10 cellular contexts compared by ENCODE assay signal in the genomic region with DNA sequence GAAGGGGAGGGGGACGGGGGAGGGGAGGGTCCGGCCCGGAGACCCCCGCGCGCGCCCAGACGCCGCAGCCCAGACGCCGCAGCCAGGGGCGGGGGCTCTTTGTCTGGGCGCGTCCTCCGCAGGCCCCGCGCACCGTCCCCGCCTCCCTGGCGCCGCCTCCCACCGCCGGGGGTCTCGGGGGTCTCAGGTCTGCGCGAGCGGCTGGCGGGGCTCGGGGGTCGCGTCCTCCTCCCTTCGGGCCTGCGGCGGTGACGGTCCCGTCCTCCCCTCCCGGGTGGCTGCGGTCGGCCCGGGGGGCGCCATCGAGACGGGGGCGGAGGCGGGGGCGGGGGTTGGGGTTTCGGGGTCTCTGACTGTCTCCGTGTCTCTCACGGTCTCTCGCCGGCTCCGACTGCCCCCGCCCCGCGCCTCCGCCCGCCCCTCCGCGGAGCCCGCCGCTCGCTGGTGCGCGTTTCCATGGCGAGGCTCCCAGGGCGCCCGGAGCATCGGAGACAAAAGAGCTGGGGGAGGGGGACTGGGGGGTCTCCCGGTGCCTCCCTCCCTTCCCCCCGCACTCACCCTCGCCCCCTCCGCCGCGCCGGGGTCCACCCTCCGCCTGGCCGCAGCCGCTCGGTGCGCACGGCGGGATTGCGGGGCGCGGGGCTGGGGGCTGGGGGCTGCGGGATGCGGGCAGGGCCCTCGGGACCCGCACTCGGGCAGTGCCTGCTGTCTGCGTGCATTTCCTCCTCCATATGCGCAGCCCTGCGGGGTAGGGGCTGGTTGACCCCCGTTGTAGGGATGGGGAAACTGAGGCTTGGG. TPM values are rescaled to one million over a fixed set of nuclear protein-coding genes. Genes with fewer than 3 reads are reported as not detected.
DNase-seq lines count a peak whose midpoint lies in the region; ATAC-seq and TF ChIP-seq lines count a peak whose summit lies in the region.
"Had no signal": no experiment of that assay in that cellular context is flagged by ENCODE, and none has a peak within 500 bp of the region (broad histone marks: within the 10 kb centered on the region; RNA-seq: fewer than 3 reads in every experiment).

No MANE protein-coding gene starts in this region.

- CTCF ChIA-PET in activated CD4-positive, alpha-beta T cell treated with anti-CD3 and anti-CD28 coated beads for 36 hours (lab: Charles Lee), result no interaction called here

- H3K9me2 ChIP-seq in hepatocyte (replicated peaks; ENCODE audit: insufficient read depth), result no peaks in the 10 kb centered on the region

- WGBS in hepatocyte (ENCODE audit: low lambda C conversion rate, missing lambda C conversion rate), result 27% methylated on average over 3 of the region's 94 CpGs
- WGBS in sigmoid colon, 2 donors, result 4 to 7% methylated on average over 93 to 94 of the region's 94 CpGs

- H3K36me3 Mint-ChIP-seq in activated CD4-positive, alpha-beta T cell treated with anti-CD3 and anti-CD28 coated beads for 36 hours (ENCODE audit: low read depth), result no peaks in the 10 kb centered on the region

- H3K27ac ChIP-seq in hepatocyte (no peak overlapping the region), sigmoid colon (no peak overlapping the region)
- H3K27ac ChIP-seq: foreskin keratinocyte had no signal

- intact Hi-C loops in sigmoid colon (cut with DNase I), result no loop called here
- intact Hi-C loops in activated CD4-positive, alpha-beta T cell treated with anti-CD3 and anti-CD28 coated beads for 36 hours (cut with DNase I, micrococcal nuclease), result no loop called here

- TF ChIP-seq CTCF in hepatocyte (IDR thresholded peaks at IDR 0.05; ENCODE audit: poor library complexity) (no peak), sigmoid colon (IDR thresholded peaks at IDR 0.05) (no peak)

- H4K20me1 ChIP-seq in hepatocyte (ENCODE audit: insufficient read depth, poor library complexity, severe bottlenecking), result no peaks in the 10 kb centered on the region

- POLR2A ChIA-PET in activated CD4-positive, alpha-beta T cell treated with anti-CD3 and anti-CD28 coated beads for 36 hours (lab: Charles Lee), result interaction anchor here (1.0 kb wide), 1 partner anchor 154 kb away, joined by 3 read pairs; no protein-coding TSS in a partner anchor

- H3K27ac Mint-ChIP-seq in activated CD4-positive, alpha-beta T cell treated with anti-CD3 and anti-CD28 coated beads for 36 hours, result no peak overlapping the region

- H3K79me2 ChIP-seq in hepatocyte, result no peaks in the 10 kb centered on the region

- TF ChIP-seq EP300 in sigmoid colon (IDR thresholded peaks at IDR 0.05), result no peak

- no peaks in the 10 kb centered on the region for H3K9me3 Mint-ChIP-seq in activated CD4-positive, alpha-beta T cell treated with anti-CD3 and anti-CD28 coated beads for 36 hours (ENCODE audit: low read depth)

- H3K4me1 Mint-ChIP-seq in activated CD4-positive, alpha-beta T cell treated with anti-CD3 and anti-CD28 coated beads for 36 hours, result no peaks in the 10 kb centered on the region

- H3K27me3 ChIP-seq in hepatocyte (peaks cover 7% of the 10 kb centered on the region), sigmoid colon (peaks cover 22 to 37% (median 33%) of the 10 kb centered on the region in 3 donors)

- H3K4me1 ChIP-seq in hepatocyte (ENCODE audit: insufficient read depth) (no peaks in the 10 kb centered on the region), sigmoid colon (peaks cover 0 to 16% (median 15%) of the 10 kb centered on the region in 4 donors)
- H3K4me1 ChIP-seq: foreskin keratinocyte had no signal

- DNase-seq in DMS79 treated with DMSO at 0.1 percent for 48 hours (lab: John Stamatoyannopoulos, UW) (peak; percentile 11), DMS79 (lab: John Stamatoyannopoulos, UW) (no peak), NCI-H2227 treated with DMSO at 0.1 percent for 48 hours (lab: John Stamatoyannopoulos, UW) (peak; percentile 28), hepatocyte (ENCODE audit: low spot score) (peak; percentile 43), sigmoid colon (no peak), NCI-H1436 treated with DMSO at 0.1 percent for 48 hours (lab: John Stamatoyannopoulos, UW) (no peak), NCI-H2081 (lab: John Stamatoyannopoulos, UW) (no peak)
- no peak for DNase-seq in activated CD4-positive, alpha-beta T cell treated with anti-CD3 and anti-CD28 coated beads for 36 hours
- DNase-seq: foreskin keratinocyte, KG1 had no signal

- H3K4me3 ChIP-seq in hepatocyte (peak overlapping the region; percentile 67), sigmoid colon (peak overlapping the region; percentile 6 to 47 (median 34))

- no peak overlapping the region for H3K4me3 Mint-ChIP-seq in activated CD4-positive, alpha-beta T cell treated with anti-CD3 and anti-CD28 coated beads for 36 hours

- H3K27me3 Mint-ChIP-seq in activated CD4-positive, alpha-beta T cell treated with anti-CD3 and anti-CD28 coated beads for 36 hours, result peaks cover 13% of the 10 kb centered on the region

- H3K9me3 ChIP-seq in hepatocyte (ENCODE audit: low read depth), result no peaks in the 10 kb centered on the region
- no peaks in the 10 kb centered on the region for H3K9me3 ChIP-seq in sigmoid colon

- H2AFZ ChIP-seq in hepatocyte, result peak overlapping the region; percentile 31

- no peak for ATAC-seq in activated CD4-positive, alpha-beta T cell treated with anti-CD3 and anti-CD28 coated beads for 36 hours

- H3K36me3 ChIP-seq in hepatocyte (replicated peaks; ENCODE audit: insufficient read depth, low read depth), result no peaks in the 10 kb centered on the region
- H3K36me3 ChIP-seq in sigmoid colon, result no peaks in the 10 kb centered on the region

- peak overlapping the region; percentile 96 for H3K4me2 ChIP-seq in hepatocyte

- no peak for TF ChIP-seq POLR2A in sigmoid colon (IDR thresholded peaks at IDR 0.05)

RNA-seq across cellular contexts. Expression of a gene that starts 0.4 kb away (rescaled TPM):
- 7.6 and 11.1 TPM in 2 replicates for total RNA-seq in hepatocyte
- polyA plus RNA-seq in hepatocyte, result 11.4 and 11.7 TPM in 2 replicates
- total RNA-seq in sigmoid colon, result not detected
- under 1 TPM in 1 of 3 donors, not detected in 2; 0.07 TPM for polyA plus RNA-seq in sigmoid colon
- total RNA-seq in activated CD4-positive, alpha-beta T cell treated with anti-CD3 and anti-CD28 coated beads for 36 hours, result not detected
- total RNA-seq: foreskin keratinocyte had no signal

RNA-seq across cellular contexts. Expression of a gene that starts 5.5 kb away (rescaled TPM):
- total RNA-seq in hepatocyte (not detected in 2 replicates), sigmoid colon (1 to 10 TPM in 1 of 4 donors, under 1 TPM in 1, not detected in 2; 0.36 to 1.1 TPM)
- polyA plus RNA-seq in hepatocyte (0.94 TPM in 1 of 2 replicates, not detected in the other), sigmoid colon (under 1 TPM in 1 of 3 donors, not detected in 2; 0.03 TPM)
- total RNA-seq in activated CD4-positive, alpha-beta T cell treated with anti-CD3 and anti-CD28 coated beads for 36 hours, result not detected
- total RNA-seq: foreskin keratinocyte had no signal

RNA-seq across cellular contexts. Expression of a gene that starts 18.6 kb away (rescaled TPM):
- not detected in 2 replicates for total RNA-seq in hepatocyte
- polyA plus RNA-seq in hepatocyte, result not detected in 2 replicates
- total RNA-seq in sigmoid colon, result not detected
- polyA plus RNA-seq in sigmoid colon, result not detected
- not detected for total RNA-seq in activated CD4-positive, alpha-beta T cell treated with anti-CD3 and anti-CD28 coated beads for 36 hours
- total RNA-seq: foreskin keratinocyte had no signal
- polyA plus RNA-seq: foreskin keratinocyte had no signal

RNA-seq across cellular contexts. Expression of a gene that starts 24.9 kb away (rescaled TPM):
- 144 and 178 TPM in 2 replicates for total RNA-seq in hepatocyte
- 204 and 219 TPM in 2 replicates for polyA plus RNA-seq in hepatocyte
- 10 to 100 TPM; 53.8 to 94.5 (median 71.7) TPM for total RNA-seq in sigmoid colon
- polyA plus RNA-seq in sigmoid colon, result 100 to 1,000 TPM in 2 of 3 donors, 10 to 100 TPM in 1; 78.7 to 154 (median 101) TPM
- total RNA-seq in activated CD4-positive, alpha-beta T cell treated with anti-CD3 and anti-CD28 coated beads for 36 hours, result 100 to 1,000 TPM; 584 to 738 TPM

RNA-seq across cellular contexts. Expression of a gene that starts 29.9 kb away (rescaled TPM):
- total RNA-seq in hepatocyte, result 0.83 and 1.2 TPM in 2 replicates
- 0.81 and 3.0 TPM in 2 replicates for polyA plus RNA-seq in hepatocyte
- 1 to 10 TPM in 3 of 4 donors, not detected in 1; 1.4 to 3.6 (median 2.3) TPM for total RNA-seq in sigmoid colon
- polyA plus RNA-seq in sigmoid colon, result under 1 TPM in 1 of 3 donors, not detected in 2; 0.64 TPM
- not detected for total RNA-seq in activated CD4-positive, alpha-beta T cell treated with anti-CD3 and anti-CD28 coated beads for 36 hours
- total RNA-seq: foreskin keratinocyte had no signal
- polyA plus RNA-seq: foreskin keratinocyte had no signal

Comparison
In these comparisons a context has a peak if more than half of its experiments do, and no peak if none do; other contexts are left out.
1. DNase-seq: peak in DMS79 treated with DMSO at 0.1 percent for 48 hours (single experiment), NCI-H2227 treated with DMSO at 0.1 percent for 48 hours (single experiment) and hepatocyte (single experiment); none in DMS79 (single experiment), sigmoid colon (single experiment), activated CD4-positive, alpha-beta T cell treated with anti-CD3 and anti-CD28 coated beads for 36 hours (single experiment), NCI-H1436 treated with DMSO at 0.1 percent for 48 hours (single experiment) and NCI-H2081 (0 of 2).